In the genomic region with DNA sequence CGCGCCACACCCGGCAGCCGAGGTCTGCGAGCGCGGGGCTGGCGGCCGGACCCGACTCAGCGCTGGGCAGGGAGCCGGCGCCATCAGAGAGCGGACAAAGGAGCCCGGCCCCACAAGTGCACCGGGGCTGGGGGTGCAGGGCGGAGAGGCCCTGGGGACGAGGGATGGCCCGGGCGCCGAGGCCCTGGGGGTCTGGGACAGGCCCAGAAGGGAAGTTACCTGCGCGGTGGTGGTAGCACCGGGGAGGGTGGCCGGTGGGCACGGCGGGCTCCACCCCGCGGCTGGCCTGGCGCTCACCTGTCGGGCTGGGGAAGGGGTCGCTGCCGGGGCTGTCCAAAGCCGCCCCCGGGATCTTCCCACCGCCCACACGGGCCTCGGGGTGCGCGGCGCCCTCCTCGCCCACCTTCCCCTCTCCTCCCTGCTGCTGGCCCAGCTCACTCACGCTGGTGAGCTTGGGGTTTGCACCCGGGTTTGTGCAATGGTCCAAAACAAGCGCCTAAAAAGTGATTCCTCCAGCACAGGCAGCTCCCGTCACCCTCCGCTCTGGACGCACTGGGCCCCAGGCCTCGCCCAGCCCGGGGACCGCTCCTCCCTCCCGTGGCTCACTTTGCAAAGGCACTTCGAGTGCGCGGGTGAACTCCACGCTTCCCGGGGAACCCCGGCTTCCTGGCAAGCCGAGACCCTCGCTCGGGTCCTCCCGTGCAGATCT, we compare ENCODE assay signal across 8 cellular contexts. TPM values are rescaled to one million over a fixed set of nuclear protein-coding genes. Genes with fewer than 3 reads are reported as not detected.
DNase-seq lines count a peak whose midpoint lies in the region; ATAC-seq and TF ChIP-seq lines count a peak whose summit lies in the region.

A gene with protein sequence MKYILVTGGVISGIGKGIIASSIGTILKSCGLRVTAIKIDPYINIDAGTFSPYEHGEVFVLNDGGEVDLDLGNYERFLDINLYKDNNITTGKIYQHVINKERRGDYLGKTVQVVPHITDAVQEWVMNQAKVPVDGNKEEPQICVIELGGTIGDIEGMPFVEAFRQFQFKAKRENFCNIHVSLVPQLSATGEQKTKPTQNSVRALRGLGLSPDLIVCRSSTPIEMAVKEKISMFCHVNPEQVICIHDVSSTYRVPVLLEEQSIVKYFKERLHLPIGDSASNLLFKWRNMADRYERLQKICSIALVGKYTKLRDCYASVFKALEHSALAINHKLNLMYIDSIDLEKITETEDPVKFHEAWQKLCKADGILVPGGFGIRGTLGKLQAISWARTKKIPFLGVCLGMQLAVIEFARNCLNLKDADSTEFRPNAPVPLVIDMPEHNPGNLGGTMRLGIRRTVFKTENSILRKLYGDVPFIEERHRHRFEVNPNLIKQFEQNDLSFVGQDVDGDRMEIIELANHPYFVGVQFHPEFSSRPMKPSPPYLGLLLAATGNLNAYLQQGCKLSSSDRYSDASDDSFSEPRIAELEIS (minus strand): TSS at position 554 of the 709 bp plus-strand sequence. CDS start 9,767 bp downstream, outside the sequence.

- no peaks in the 10 kb centered on the region for H3K36me3 Mint-ChIP-seq in activated naive CD4-positive, alpha-beta T cell treated with anti-CD3 and anti-CD28 coated beads, Interleukin-2, amount 50 U/mL, for 24 hours

- H3K4me1 ChIP-seq in uterus, result no peaks in the 10 kb centered on the region

- ATAC-seq in omental fat pad (ENCODE audit: low FRiP score), result peak; percentile 71

- no peaks in the 10 kb centered on the region for H3K36me3 ChIP-seq in uterus

- no peaks in the 10 kb centered on the region for H3K27me3 ChIP-seq in uterus

- DNase-seq in DMS53 treated with DMSO at 0.1 percent for 48 hours (lab: John Stamatoyannopoulos, UW; ENCODE audit: unreplicated experiment) (peak; percentile 42), GM20000 (ENCODE audit: low spot score) (peak; percentile 77), HK-2 (ENCODE audit: unreplicated experiment) (peak; percentile 71), glomerular visceral epithelial cell (ENCODE audit: extremely low spot score) (peak; percentile 67), omental fat pad (ENCODE audit: low spot score) (no peak), uterus (peak; percentile 52 to 58)

- H3K4me3 ChIP-seq in uterus, result peak within 1 kb of the TSS; percentile 22 to 72

- no peaks in the 10 kb centered on the region for H3K9me3 Mint-ChIP-seq in activated naive CD4-positive, alpha-beta T cell treated with anti-CD3 and anti-CD28 coated beads, Interleukin-2, amount 50 U/mL, for 24 hours

- TF ChIP-seq CTCF in GM20000 (IDR thresholded peaks at IDR 0.05; ENCODE audit: extremely low read depth, missing control alignments) (no peak), omental fat pad (IDR thresholded peaks at IDR 0.05) (no peak), uterus (IDR thresholded peaks at IDR 0.05) (no peak)

- peak within 1 kb of the TSS; percentile 88 for H3K27ac Mint-ChIP-seq in activated naive CD4-positive, alpha-beta T cell treated with anti-CD3 and anti-CD28 coated beads, Interleukin-2, amount 50 U/mL, for 24 hours

- no peaks in the 10 kb centered on the region for H3K27me3 Mint-ChIP-seq in activated naive CD4-positive, alpha-beta T cell treated with anti-CD3 and anti-CD28 coated beads, Interleukin-2, amount 50 U/mL, for 24 hours

- H3K9me3 ChIP-seq in uterus, result no peaks in the 10 kb centered on the region

- intact Hi-C loops in uterus (cut with DNase I; ENCODE audit: low total_unique reads), result no loop called here

- H3K4me3 Mint-ChIP-seq in activated naive CD4-positive, alpha-beta T cell treated with anti-CD3 and anti-CD28 coated beads, Interleukin-2, amount 50 U/mL, for 24 hours, result peak within 1 kb of the TSS; percentile 88

- TF ChIP-seq POLR2A in Raji (IDR thresholded peaks at IDR 0.05; ENCODE audit: insufficient read depth, low read depth, low read length) (peak; percentile 70), uterus (IDR thresholded peaks at IDR 0.05) (peak in 1 of 2 donors; percentile 27)

- peaks cover 14% of the 10 kb centered on the region for H3K4me1 Mint-ChIP-seq in activated naive CD4-positive, alpha-beta T cell treated with anti-CD3 and anti-CD28 coated beads, Interleukin-2, amount 50 U/mL, for 24 hours

- peak within 1 kb of the TSS; percentile 81 to 91 for H3K27ac ChIP-seq in uterus

RNA-seq across cellular contexts. Expression of the gene that starts here (rescaled TPM):
- total RNA-seq in omental fat pad (10 to 100 TPM in 1 of 4 donors, 1 to 10 TPM in 3; 5.4 to 14.7 (median 7.5) TPM), uterus (10 to 100 TPM in 2 of 4 donors, 1 to 10 TPM in 2; 7.1 to 48.9 (median 14.8) TPM)
